Comparison of ENCODE assay signal across 8 cellular contexts in genomic region chr1:16895602-16896315, GRCh38. TPM values are rescaled to one million over a fixed set of nuclear protein-coding genes. Genes with fewer than 3 reads are reported as not detected.
DNase-seq lines count a peak whose midpoint lies in the region; ATAC-seq, FAIRE-seq and TF ChIP-seq lines count a peak whose summit lies in the region.
"Not testable (repeated sequence)": the region's sequence is repeated elsewhere in the genome, so short reads cannot be mapped to it uniquely, and the experiment has no call there.

Gene RNU1-2 (plus strand): TSS chr1:16895980.

- ATAC-seq in GM18511 (IDR thresholded peaks at IDR 0.05; ENCODE audit: unreplicated experiment) (peak; percentile 100), HG03039 (IDR thresholded peaks at IDR 0.05; ENCODE audit: unreplicated experiment) (peak; percentile 96), right cardiac atrium (peak; percentile 100)

- not testable (repeated sequence) for H3K79me2 ChIP-seq in astrocyte (ENCODE audit: insufficient read depth, low read length)

- under 1% methylated on average over 29 of the region's 39 CpGs for WGBS in right cardiac atrium

- not testable (repeated sequence) for H3K36me3 ChIP-seq in astrocyte (ENCODE audit: insufficient read depth, low read length)

- H3K9me3 ChIP-seq in astrocyte (ENCODE audit: insufficient read depth, low read depth, low read length); right cardiac atrium (ENCODE audit: control insufficient read depth, low read length): not testable (repeated sequence)

- peak within 1 kb of the TSS; percentile 100 for H3K27ac ChIP-seq in astrocyte (ENCODE audit: low read depth, low read length)
- H3K27ac ChIP-seq in right cardiac atrium (ENCODE audit: low read length): peak within 1 kb of the TSS; percentile 92

- H3K4me1 ChIP-seq in astrocyte (ENCODE audit: insufficient read depth, low read length); right cardiac atrium (ENCODE audit: control insufficient read depth, insufficient read depth, low read length): not testable (repeated sequence)

- H3K4me2 ChIP-seq in astrocyte (ENCODE audit: low read length): peak within 1 kb of the TSS; percentile 82

- not testable (repeated sequence) for TF ChIP-seq CTCF in astrocyte (IDR thresholded peaks at IDR 0.05; ENCODE audit: insufficient read depth, low read depth, low read length)

- H3K9me3 Mint-ChIP-seq in astrocyte (ENCODE audit: unreplicated experiment): not testable (repeated sequence)

- not testable (repeated sequence) for H4K20me1 ChIP-seq in astrocyte (ENCODE audit: insufficient read depth, low read length)

- not testable (repeated sequence) for H3K36me3 Mint-ChIP-seq in astrocyte (ENCODE audit: low read depth, unreplicated experiment)

- H3K27ac Mint-ChIP-seq in astrocyte (ENCODE audit: unreplicated experiment): peak within 1 kb of the TSS; percentile 100

- H3K4me3 Mint-ChIP-seq in astrocyte (ENCODE audit: unreplicated experiment): peak within 1 kb of the TSS; percentile 81

- intact Hi-C loops in right cardiac atrium (cut with DNase I): not testable (repeated sequence)

- not testable (repeated sequence) for H3K27me3 Mint-ChIP-seq in astrocyte (ENCODE audit: low read depth, unreplicated experiment)

- DNase-seq in NCI-H2081 (lab: John Stamatoyannopoulos, UW) (peak; percentile 83 to 96), T-helper 22 cell (ENCODE audit: low read depth) (peak; percentile 64), astrocyte (ENCODE audit: low read depth) (peak; percentile 99), right cardiac atrium (peak; percentile 63 to 96 (median 70)), pulmonary artery endothelial cell (ENCODE audit: low read depth, low spot score) (peak; percentile 97), urothelium cell line (ENCODE audit: low spot score) (peak; percentile 30)

- not testable (repeated sequence) for H3K4me1 Mint-ChIP-seq in astrocyte (ENCODE audit: low read depth, unreplicated experiment)

- H3K27me3 ChIP-seq in astrocyte (ENCODE audit: insufficient read depth, low read length); right cardiac atrium (ENCODE audit: control insufficient read depth, insufficient read depth): not testable (repeated sequence)

- not testable (repeated sequence) for FAIRE-seq in astrocyte (lab: Jason Lieb, UNC); urothelium cell line (lab: Jason Lieb, UNC)

- H3K4me3 ChIP-seq in astrocyte (ENCODE audit: insufficient read depth, low read depth, low read length): peak within 1 kb of the TSS; percentile 58
- peak within 1 kb of the TSS; percentile 40 for H3K4me3 ChIP-seq in right cardiac atrium (ENCODE audit: low read length)

- H3K9ac ChIP-seq in astrocyte (ENCODE audit: low read length): peak within 1 kb of the TSS; percentile 95

- peak within 1 kb of the TSS; percentile 97 for H2AFZ ChIP-seq in astrocyte (ENCODE audit: low read depth, low read length)

RNA-seq across cellular contexts. Expression of gene RNU1-2, which starts in this region (rescaled TPM):
- total RNA-seq in astrocyte: 1,356 and 1,553 TPM in 2 replicates
- 1,000 to 10,000 TPM; 3,675 to 8,578 (median 7,073) TPM for total RNA-seq in right cardiac atrium
- polyA plus RNA-seq in right cardiac atrium: not detected
- under 0.01 TPM in 2 replicates for total RNA-seq in pulmonary artery endothelial cell

Comparison
In these comparisons a context has a peak if more than half of its experiments do, and no peak if none do; other contexts are left out.
1. Peak in every context shown above with its lines: DNase-seq, ATAC-seq, H3K4me3 ChIP-seq and H3K27ac ChIP-seq.
2. RNA of gene RNU1-2 (total RNA-seq): 3,675 to 8,578 TPM in right cardiac atrium and 1,356 to 1,553 TPM in astrocyte; under 0.01 TPM in pulmonary artery endothelial cell; every median in the first group is over 1,000 times any median in the second.
3. Peak in DNase-seq in pulmonary artery endothelial cell; RNA of the gene not detected or under 1 TPM.
4. DNase-seq: peak in every context shown above with its lines; median percentile 99 in astrocyte; 97 in pulmonary artery endothelial cell; 90 in NCI-H2081; 70 in right cardiac atrium; 64 in T-helper 22 cell; 30 in urothelium cell line.